10 cellular contexts compared by ENCODE assay signal in genomic region chr16:79316004-79316458, GRCh38.
DNase-seq lines count a peak whose midpoint lies in the region; ATAC-seq and TF ChIP-seq lines count a peak whose summit lies in the region.
"Had no signal": no experiment of that assay in that cellular context is flagged by ENCODE, and none has a peak within 500 bp of the region (broad histone marks: within the 10 kb centered on the region; RNA-seq: fewer than 3 reads in every experiment).

No MANE protein-coding gene starts in this region.

- H3K4me1 Mint-ChIP-seq in activated naive CD8-positive, alpha-beta T cell treated with anti-CD3 and anti-CD28 coated beads, Interleukin-2, amount 50 U/mL, for 24 hours = peaks cover 26% of the 10 kb centered on the region

- no peak overlapping the region for H3K4me3 Mint-ChIP-seq in activated naive CD8-positive, alpha-beta T cell treated with anti-CD3 and anti-CD28 coated beads, Interleukin-2, amount 50 U/mL, for 24 hours

- peaks cover 0 to 13% (median 0%) of the 10 kb centered on the region in 3 donors for H3K27me3 ChIP-seq in stomach

- no peak for TF ChIP-seq EP300 in stomach (IDR thresholded peaks at IDR 0.05)

- no peak overlapping the region for H3K27ac ChIP-seq in stomach

- ATAC-seq in GM21381 (IDR thresholded peaks at IDR 0.05; ENCODE audit: unreplicated experiment) (peak; percentile 70), HG03520 (IDR thresholded peaks at IDR 0.05; ENCODE audit: unreplicated experiment) (peak; percentile 90)
- peak; percentile 92 for ATAC-seq in activated naive CD8-positive, alpha-beta T cell treated with anti-CD3 and anti-CD28 coated beads, Interleukin-2, amount 50 U/mL, for 24 hours

- H3K4me3 ChIP-seq in stomach = no peak overlapping the region
- H3K4me3 ChIP-seq: smooth muscle cell had no signal

- H3K27ac Mint-ChIP-seq in activated naive CD8-positive, alpha-beta T cell treated with anti-CD3 and anti-CD28 coated beads, Interleukin-2, amount 50 U/mL, for 24 hours = peak overlapping the region; percentile 77

- no peak for TF ChIP-seq POLR2A in stomach (IDR thresholded peaks at IDR 0.05)

- H3K36me3 ChIP-seq in stomach = no peaks in the 10 kb centered on the region

- no peaks in the 10 kb centered on the region for H3K9me3 Mint-ChIP-seq in activated naive CD8-positive, alpha-beta T cell treated with anti-CD3 and anti-CD28 coated beads, Interleukin-2, amount 50 U/mL, for 24 hours

- H3K36me3 Mint-ChIP-seq in activated naive CD8-positive, alpha-beta T cell treated with anti-CD3 and anti-CD28 coated beads, Interleukin-2, amount 50 U/mL, for 24 hours (ENCODE audit: low read depth) = no peaks in the 10 kb centered on the region

- intact Hi-C loops in stomach (cut with DNase I; ENCODE audit: low total_unique reads) = no loop called here

- H3K9me3 ChIP-seq in stomach = no peaks in the 10 kb centered on the region

- H3K27me3 Mint-ChIP-seq in activated naive CD8-positive, alpha-beta T cell treated with anti-CD3 and anti-CD28 coated beads, Interleukin-2, amount 50 U/mL, for 24 hours = peaks cover 30% of the 10 kb centered on the region

- peak; percentile 93 for DNase-seq in CD1c-positive myeloid dendritic cell (ENCODE audit: extremely low spot score)
- peak; percentile 46 for DNase-seq in activated naive CD8-positive, alpha-beta T cell treated with anti-CD3 and anti-CD28 coated beads, Interleukin-2, amount 50 U/mL, for 24 hours
- no peak for DNase-seq in HUDEP-2 (lab: John Stamatoyannopoulos, UW; ENCODE audit: unreplicated experiment in 76 of 76)
- no peak for DNase-seq in SHP77 (lab: John Stamatoyannopoulos, UW)
- DNase-seq in stomach = no peak
- DNase-seq in AML-193 (lab: John Stamatoyannopoulos, UW) = no peak
- DNase-seq: OCI-M1 had no signal

- no peaks in the 10 kb centered on the region for H3K4me1 ChIP-seq in stomach

- WGBS in stomach, 5 donors = 74 to 87% (median 79%) methylated on average over 8 of the region's 8 CpGs

- TF ChIP-seq CTCF in stomach (IDR thresholded peaks at IDR 0.05) = no peak

Comparison
In these comparisons a context has a peak if more than half of its experiments do, and no peak if none do; other contexts are left out.
1. DNase-seq: peak in CD1c-positive myeloid dendritic cell (single experiment) and activated naive CD8-positive, alpha-beta T cell treated with anti-CD3 and anti-CD28 coated beads, Interleukin-2, amount 50 U/mL, for 24 hours (single experiment); none in HUDEP-2 (0 of 76), SHP77 (0 of 2), stomach (single experiment) and AML-193 (0 of 2).
2. Peak in every context shown above with its lines, with median percentiles within 50 percentile points of each other: ATAC-seq.